In the genomic region with DNA sequence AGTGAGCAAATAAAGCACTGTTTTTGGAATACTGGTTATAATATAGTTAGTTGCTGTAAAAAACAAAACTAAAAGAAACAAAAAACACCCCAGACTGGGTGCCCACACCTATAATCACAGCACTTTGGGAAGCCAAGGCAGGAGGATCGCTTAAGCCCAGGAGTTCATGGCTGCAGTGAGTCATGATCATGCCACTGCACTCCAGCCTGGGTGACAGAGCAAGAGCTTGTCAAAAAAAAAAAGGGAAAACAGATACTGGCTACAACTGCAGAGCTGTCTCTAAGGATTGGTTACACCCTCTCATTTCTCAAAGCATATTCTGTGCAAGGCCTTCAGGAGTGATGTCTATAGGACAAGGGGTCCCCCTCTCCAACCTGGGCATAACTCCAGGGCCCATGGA, we compare ENCODE assay signal across 21 cellular contexts. TPM values are rescaled to one million over a fixed set of nuclear protein-coding genes. Genes with fewer than 3 reads are reported as not detected.
A peak's percentile ranks its signal among the peaks of the same experiment; 100 is the strongest.
DNase-seq lines count a peak whose midpoint lies in the region; ATAC-seq and TF ChIP-seq lines count a peak whose summit lies in the region.
"Had no signal": no experiment of that assay in that cellular context is flagged by ENCODE, and none has a peak within 500 bp of the region (broad histone marks: within the 10 kb centered on the region; RNA-seq: fewer than 3 reads in every experiment).

No MANE protein-coding gene starts in this region.

- H3K4me3 ChIP-seq in choroid plexus epithelial cell (ENCODE audit: low read depth, low read length): no peak overlapping the region
- H3K4me3 ChIP-seq in left lung: no peak overlapping the region
- H3K4me3 ChIP-seq in tibial artery: no peak overlapping the region
- H3K4me3 ChIP-seq: colonic mucosa had no signal

- peaks cover 0 to 6% of the 10 kb centered on the region in 2 donors for H3K4me1 ChIP-seq in left lung
- peaks cover 0 to 9% (median 0%) of the 10 kb centered on the region in 4 donors for H3K4me1 ChIP-seq in tibial artery
- H3K4me1 ChIP-seq: colonic mucosa had no signal

- POLR2A ChIA-PET in activated CD4-positive, alpha-beta T cell treated with anti-CD3 and anti-CD28 coated beads, Interleukin-2, amount 10 ng/mL, durations not matched to agents 7 days and 5 days (lab: Charles Lee): no interaction called here

- no peak overlapping the region for H3K27ac Mint-ChIP-seq in activated CD4-positive, alpha-beta T cell treated with anti-CD3 and anti-CD28 coated beads, Interleukin-2, amount 10 ng/mL, durations not matched to agents 7 days and 5 days
- H3K27ac Mint-ChIP-seq: activated naive CD8-positive, alpha-beta T cell treated with anti-CD3 and anti-CD28 coated beads, Interleukin-2, amount 50 U/mL, for 24 hours; activated T-helper 17 cell treated with anti-CD3 and anti-CD28 coated beads, Interleukin-2, amount 50 U/mL, for 72 hours; naive B cell; stimulated activated effector memory CD8-positive, alpha-beta T cell treated with anti-CD3 and anti-CD28 coated beads, Interleukin-12 subunit alpha, Interleukin-12 subunit beta, amount 100 ng/mL, for 72 hours; T-helper 2 cell treated with Interferon-gamma antibody and Interleukin-4, amounts not matched to agents 5 μg/mL and 100 μg/mL, for 36 hours; type B pancreatic cell had no signal

- H3K36me3 ChIP-seq in left lung (no peaks in the 10 kb centered on the region), tibial artery (no peaks in the 10 kb centered on the region)
- H3K36me3 ChIP-seq: colonic mucosa had no signal

- H3K4me3 Mint-ChIP-seq in activated CD4-positive, alpha-beta T cell treated with anti-CD3 and anti-CD28 coated beads, Interleukin-2, amount 10 ng/mL, durations not matched to agents 7 days and 5 days: no peak overlapping the region
- H3K4me3 Mint-ChIP-seq: activated naive CD8-positive, alpha-beta T cell treated with anti-CD3 and anti-CD28 coated beads, Interleukin-2, amount 50 U/mL, for 24 hours; activated T-helper 17 cell treated with anti-CD3 and anti-CD28 coated beads, Interleukin-2, amount 50 U/mL, for 72 hours; naive B cell; stimulated activated effector memory CD8-positive, alpha-beta T cell treated with anti-CD3 and anti-CD28 coated beads, Interleukin-12 subunit alpha, Interleukin-12 subunit beta, amount 100 ng/mL, for 72 hours; T-helper 2 cell treated with Interferon-gamma antibody and Interleukin-4, amounts not matched to agents 5 μg/mL and 100 μg/mL, for 36 hours; type B pancreatic cell had no signal

- H3K9me3 ChIP-seq in left lung: no peaks in the 10 kb centered on the region
- H3K9me3 ChIP-seq in tibial artery: no peaks in the 10 kb centered on the region
- H3K9me3 ChIP-seq: colonic mucosa had no signal

- H3K27me3 ChIP-seq in left lung (no peaks in the 10 kb centered on the region), tibial artery (no peaks in the 10 kb centered on the region)
- H3K27me3 ChIP-seq: colonic mucosa had no signal

- CTCF ChIA-PET in activated CD4-positive, alpha-beta T cell treated with anti-CD3 and anti-CD28 coated beads, Interleukin-2, amount 10 ng/mL, durations not matched to agents 7 days and 5 days (lab: Charles Lee): no interaction called here

- intact Hi-C loops in left lung (cut with DNase I): no loop called here
- intact Hi-C loops in tibial artery (cut with DNase I; ENCODE audit: low total_unique reads): no loop called here

- peaks cover 3% of the 10 kb centered on the region for H3K36me3 Mint-ChIP-seq in activated CD4-positive, alpha-beta T cell treated with anti-CD3 and anti-CD28 coated beads, Interleukin-2, amount 10 ng/mL, durations not matched to agents 7 days and 5 days (ENCODE audit: low read depth)
- H3K36me3 Mint-ChIP-seq: type B pancreatic cell had no signal

- TF ChIP-seq CTCF in choroid plexus epithelial cell (conservative IDR thresholded peaks at IDR 0.05; ENCODE audit: low read depth, low read length) (no peak), left lung (IDR thresholded peaks at IDR 0.05) (no peak), tibial artery (IDR thresholded peaks at IDR 0.05) (no peak)

- no peak overlapping the region for H3K27ac ChIP-seq in left lung
- H3K27ac ChIP-seq in tibial artery: no peak overlapping the region
- H3K27ac ChIP-seq: colonic mucosa, KMS-11, parathyroid adenoma had no signal

- ATAC-seq in left lung (peak; percentile 11), HG03378 (IDR thresholded peaks at IDR 0.05; ENCODE audit: unreplicated experiment) (no peak), GM18867 (IDR thresholded peaks at IDR 0.05; ENCODE audit: unreplicated experiment) (no peak)
- ATAC-seq: activated naive CD8-positive, alpha-beta T cell treated with anti-CD3 and anti-CD28 coated beads, Interleukin-2, amount 50 U/mL, for 24 hours; activated T-helper 17 cell treated with anti-CD3 and anti-CD28 coated beads, Interleukin-2, amount 50 U/mL, for 72 hours; stimulated activated effector memory CD8-positive, alpha-beta T cell treated with anti-CD3 and anti-CD28 coated beads, Interleukin-12 subunit alpha, Interleukin-12 subunit beta, amount 100 ng/mL, for 72 hours had no signal

- peak; percentile 40 for DNase-seq in ELR (ENCODE audit: low read depth)
- peak; percentile 49 for DNase-seq in M059J (ENCODE audit: low read depth)
- peak; percentile 51 for DNase-seq in choroid plexus epithelial cell (ENCODE audit: low read depth)
- DNase-seq in left lung: no peak
- DNase-seq in tibial artery: no peak
- DNase-seq in activated CD4-positive, alpha-beta T cell treated with anti-CD3 and anti-CD28 coated beads, Interleukin-2, amount 10 ng/mL, durations not matched to agents 7 days and 5 days: no peak
- DNase-seq: activated naive CD8-positive, alpha-beta T cell treated with anti-CD3 and anti-CD28 coated beads, Interleukin-2, amount 50 U/mL, for 24 hours; colonic mucosa; DMS79; naive B cell; NCI-H1105 treated with DMSO at 0.1 percent for 48 hours; NCI-H2227 treated with DMSO at 0.1 percent for 48 hours; SIG-M5 had no signal

- peaks cover 10% of the 10 kb centered on the region for H3K4me1 Mint-ChIP-seq in activated CD4-positive, alpha-beta T cell treated with anti-CD3 and anti-CD28 coated beads, Interleukin-2, amount 10 ng/mL, durations not matched to agents 7 days and 5 days
- H3K4me1 Mint-ChIP-seq: stimulated activated effector memory CD8-positive, alpha-beta T cell treated with anti-CD3 and anti-CD28 coated beads, Interleukin-12 subunit alpha, Interleukin-12 subunit beta, amount 100 ng/mL, for 72 hours had no signal

- peaks cover 20% of the 10 kb centered on the region for H3K27me3 Mint-ChIP-seq in activated CD4-positive, alpha-beta T cell treated with anti-CD3 and anti-CD28 coated beads, Interleukin-2, amount 10 ng/mL, durations not matched to agents 7 days and 5 days

- H3K9me3 Mint-ChIP-seq in activated CD4-positive, alpha-beta T cell treated with anti-CD3 and anti-CD28 coated beads, Interleukin-2, amount 10 ng/mL, durations not matched to agents 7 days and 5 days: no peaks in the 10 kb centered on the region
- H3K9me3 Mint-ChIP-seq: activated naive CD8-positive, alpha-beta T cell treated with anti-CD3 and anti-CD28 coated beads, Interleukin-2, amount 50 U/mL, for 24 hours; activated T-helper 17 cell treated with anti-CD3 and anti-CD28 coated beads, Interleukin-2, amount 50 U/mL, for 72 hours; naive B cell; stimulated activated effector memory CD8-positive, alpha-beta T cell treated with anti-CD3 and anti-CD28 coated beads, Interleukin-12 subunit alpha, Interleukin-12 subunit beta, amount 100 ng/mL, for 72 hours; T-helper 2 cell treated with Interferon-gamma antibody and Interleukin-4, amounts not matched to agents 5 μg/mL and 100 μg/mL, for 36 hours; type B pancreatic cell had no signal

RNA-seq across cellular contexts. Expression of a gene that starts 14.6 kb away (rescaled TPM):
- 5.7 and 14.3 TPM in 2 replicates for total RNA-seq in M059J (2014; rRNA removed; shearing (Covaris generic))
- 10 to 100 TPM; 16.6 to 16.9 TPM for total RNA-seq in left lung
- total RNA-seq in activated CD4-positive, alpha-beta T cell treated with anti-CD3 and anti-CD28 coated beads, Interleukin-2, amount 10 ng/mL, durations not matched to agents 7 days and 5 days: 1 to 10 TPM in 1 of 2 experiments, under 1 TPM in 1; 0.79 to 1.1 TPM

Comparison
In these comparisons a context has a peak if more than half of its experiments do, and no peak if none do; other contexts are left out.
1. DNase-seq: peak in ELR (single experiment), M059J (single experiment) and choroid plexus epithelial cell (single experiment); none in left lung (0 of 2), tibial artery (0 of 2) and activated CD4-positive, alpha-beta T cell treated with anti-CD3 and anti-CD28 coated beads, Interleukin-2, amount 10 ng/mL, durations not matched to agents 7 days and 5 days (single experiment).